In genomic region chr11:112288021-112288420, GRCh38 we compare ENCODE assay signal across 26 cellular contexts. TPM values are rescaled to one million over a fixed set of nuclear protein-coding genes. Genes with fewer than 3 reads are reported as not detected.
"Had no signal": no experiment of that assay in that cellular context is flagged by ENCODE, and none has a peak within 500 bp of the region (broad histone marks: within the 10 kb centered on the region; RNA-seq: fewer than 3 reads in every experiment).

No MANE protein-coding gene starts in this region.

- FAIRE-seq: colon, endometrium had no signal

- H3K36me3 Mint-ChIP-seq: memory B cell had no signal

- H3K9me3 ChIP-seq: prostate gland, thoracic aorta, upper lobe of right lung had no signal

- DNase-seq: activated CD4-positive, alpha-beta T cell treated with anti-CD3 and anti-CD28 coated beads for 1 hour; activated CD8-positive, alpha-beta memory T cell treated with anti-CD3 and anti-CD28 coated beads for 24 hours; activated CD8-positive, alpha-beta memory T cell treated with anti-CD3 and anti-CD28 coated beads, Interleukin-2, amount 50 U/mL, for 48 hours; activated gamma-delta T cell treated with Interleukin-2 at 50 U/mL for 16 hours; activated T-cell treated with anti-CD3 and anti-CD28 coated beads, Interleukin-2, amount 50 U/mL, for 48 hours; amniotic stem cell; foreskin melanocyte; heart left ventricle; kidney glomerular epithelial cell; left ventricle myocardium superior; naive thymus-derived CD4-positive, alpha-beta T cell; right cardiac atrium; stimulated activated naive CD8-positive, alpha-beta T cell treated with anti-CD3 and anti-CD28 coated beads, Interleukin-15, Interleukin-2, amounts not matched to agents 100 U/mL and 50 U/mL, for 24 hours; T-helper 2 cell; upper lobe of right lung; WERI-Rb-1 had no signal

- H3K27ac ChIP-seq: cardiac muscle cell, heart left ventricle, prostate gland, thoracic aorta, upper lobe of right lung, WERI-Rb-1 had no signal

- H3K4me3 Mint-ChIP-seq: memory B cell had no signal

- ATAC-seq: activated naive CD4-positive, alpha-beta T cell treated with anti-CD3 and anti-CD28 coated beads, Interleukin-2, amount 50 U/mL, for 72 hours; heart left ventricle; left ventricle myocardium superior; naive thymus-derived CD4-positive, alpha-beta T cell; right cardiac atrium; stimulated activated naive CD8-positive, alpha-beta T cell treated with anti-CD3 and anti-CD28 coated beads, Interleukin-15, Interleukin-2, amounts not matched to agents 100 U/mL and 50 U/mL, for 24 hours; upper lobe of right lung had no signal

- H3K27ac Mint-ChIP-seq: memory B cell had no signal

RNA-seq across cellular contexts. Expression of gene PLET1, which starts 27.4 kb away (rescaled TPM):
- total RNA-seq: activated naive CD4-positive, alpha-beta T cell treated with anti-CD3 and anti-CD28 coated beads, Interleukin-2, amount 50 U/mL, for 72 hours; cardiac muscle cell; heart left ventricle; left ventricle myocardium superior; mucosa of gallbladder; naive thymus-derived CD4-positive, alpha-beta T cell; omental fat pad; prostate gland; right cardiac atrium; skeletal muscle tissue; thoracic aorta; upper lobe of right lung had no signal
